2 cellular contexts compared by ENCODE assay signal in genomic region chr11:1161410-1162152, GRCh38.
TF ChIP-seq lines count a peak whose summit lies in the region.

No MANE protein-coding gene starts in this region.

TF ChIP-seq in HepG2, 621 proteins besides CTCF, POLR2A, EP300 and RAD21:
- TF ChIP-seq ZNF724P (CRISPR knock-in tag; IDR thresholded peaks at IDR 0.05; ENCODE audit: borderline replicate concordance) (no peak), ZEB1 (IDR thresholded peaks at IDR 0.05; ENCODE audit: insufficient replicate concordance, low read depth) (no peak), RFXANK (CRISPR knock-in tag; IDR thresholded peaks at IDR 0.05) (no peak), ZNF382 (CRISPR knock-in tag; IDR thresholded peaks at IDR 0.05; ENCODE audit: borderline replicate concordance) (no peak), GATAD2A (CRISPR knock-in tag; IDR thresholded peaks at IDR 0.05) (no peak), NR3C1 (CRISPR knock-in tag; IDR thresholded peaks at IDR 0.05) (no peak), ZFP62 (CRISPR knock-in tag; IDR thresholded peaks at IDR 0.05) (no peak), KAT8 (CRISPR knock-in tag; IDR thresholded peaks at IDR 0.05) (no peak), ZSCAN12 (CRISPR knock-in tag; IDR thresholded peaks at IDR 0.05) (no peak), ELF3 (CRISPR knock-in tag; IDR thresholded peaks at IDR 0.05) (no peak), CEBPG (CRISPR knock-in tag; IDR thresholded peaks at IDR 0.05) (no peak)
- TF ChIP-seq, protein P1, sequence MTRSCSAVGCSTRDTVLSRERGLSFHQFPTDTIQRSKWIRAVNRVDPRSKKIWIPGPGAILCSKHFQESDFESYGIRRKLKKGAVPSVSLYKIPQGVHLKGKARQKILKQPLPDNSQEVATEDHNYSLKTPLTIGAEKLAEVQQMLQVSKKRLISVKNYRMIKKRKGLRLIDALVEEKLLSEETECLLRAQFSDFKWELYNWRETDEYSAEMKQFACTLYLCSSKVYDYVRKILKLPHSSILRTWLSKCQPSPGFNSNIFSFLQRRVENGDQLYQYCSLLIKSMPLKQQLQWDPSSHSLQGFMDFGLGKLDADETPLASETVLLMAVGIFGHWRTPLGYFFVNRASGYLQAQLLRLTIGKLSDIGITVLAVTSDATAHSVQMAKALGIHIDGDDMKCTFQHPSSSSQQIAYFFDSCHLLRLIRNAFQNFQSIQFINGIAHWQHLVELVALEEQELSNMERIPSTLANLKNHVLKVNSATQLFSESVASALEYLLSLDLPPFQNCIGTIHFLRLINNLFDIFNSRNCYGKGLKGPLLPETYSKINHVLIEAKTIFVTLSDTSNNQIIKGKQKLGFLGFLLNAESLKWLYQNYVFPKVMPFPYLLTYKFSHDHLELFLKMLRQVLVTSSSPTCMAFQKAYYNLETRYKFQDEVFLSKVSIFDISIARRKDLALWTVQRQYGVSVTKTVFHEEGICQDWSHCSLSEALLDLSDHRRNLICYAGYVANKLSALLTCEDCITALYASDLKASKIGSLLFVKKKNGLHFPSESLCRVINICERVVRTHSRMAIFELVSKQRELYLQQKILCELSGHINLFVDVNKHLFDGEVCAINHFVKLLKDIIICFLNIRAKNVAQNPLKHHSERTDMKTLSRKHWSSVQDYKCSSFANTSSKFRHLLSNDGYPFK (CRISPR knock-in tag; IDR thresholded peaks at IDR 0.05; ENCODE audit: borderline replicate concordance) = no peak
- TF ChIP-seq, protein P2, sequence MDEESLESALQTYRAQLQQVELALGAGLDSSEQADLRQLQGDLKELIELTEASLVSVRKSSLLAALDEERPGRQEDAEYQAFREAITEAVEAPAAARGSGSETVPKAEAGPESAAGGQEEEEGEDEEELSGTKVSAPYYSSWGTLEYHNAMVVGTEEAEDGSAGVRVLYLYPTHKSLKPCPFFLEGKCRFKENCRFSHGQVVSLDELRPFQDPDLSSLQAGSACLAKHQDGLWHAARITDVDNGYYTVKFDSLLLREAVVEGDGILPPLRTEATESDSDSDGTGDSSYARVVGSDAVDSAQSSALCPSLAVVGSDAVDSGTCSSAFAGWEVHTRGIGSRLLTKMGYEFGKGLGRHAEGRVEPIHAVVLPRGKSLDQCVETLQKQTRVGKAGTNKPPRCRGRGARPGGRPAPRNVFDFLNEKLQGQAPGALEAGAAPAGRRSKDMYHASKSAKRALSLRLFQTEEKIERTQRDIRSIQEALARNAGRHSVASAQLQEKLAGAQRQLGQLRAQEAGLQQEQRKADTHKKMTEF (CRISPR knock-in tag; IDR thresholded peaks at IDR 0.05) = no peak
TF ChIP-seq in HepG2: peak in this region for 0.

TF ChIP-seq in K562, 482 proteins besides CTCF, POLR2A, EP300 and RAD21:
- TF ChIP-seq BDP1 (IDR thresholded peaks at IDR 0.05; ENCODE audit: insufficient read depth, insufficient read length) (no peak), PCBP1 (IDR thresholded peaks at IDR 0.05; ENCODE audit: low read depth, low read length, poor library complexity, severe bottlenecking) (peak; percentile 42)
